In genomic region chr12:64701283-64701682, GRCh38 we compare ENCODE assay signal across 11 cellular contexts. TPM values are rescaled to one million over a fixed set of nuclear protein-coding genes. Genes with fewer than 3 reads are reported as not detected.
DNase-seq lines count a peak whose midpoint lies in the region; ATAC-seq and TF ChIP-seq lines count a peak whose summit lies in the region.
"Had no signal": no experiment of that assay in that cellular context is flagged by ENCODE, and none has a peak within 500 bp of the region (broad histone marks: within the 10 kb centered on the region; RNA-seq: fewer than 3 reads in every experiment).

No MANE protein-coding gene starts in this region.

- DNase-seq in DND-41 = peak; percentile 9
- DNase-seq in activated CD4-positive, alpha-beta memory T cell treated with anti-CD3 and anti-CD28 coated beads, Interleukin-2, amount 10 ng/mL, durations not matched to agents 7 days and 5 days = no peak
- peak; percentile 30 to 79 for DNase-seq in lung microvascular endothelial cell (ENCODE audit: low read depth in 2 of 2)
- no peak for DNase-seq in heart left ventricle
- no peak for DNase-seq in activated gamma-delta T cell treated with Interleukin-2 at 50 U/mL for 16 hours
- no peak for DNase-seq in COLO829 (ENCODE audit: low spot score)
- DNase-seq: COR-L47, NCI-H446 treated with DMSO at 0.1 percent for 48 hours had no signal

- H3K27me3 Mint-ChIP-seq in activated CD4-positive, alpha-beta memory T cell treated with anti-CD3 and anti-CD28 coated beads, Interleukin-2, amount 10 ng/mL, durations not matched to agents 7 days and 5 days = no peaks in the 10 kb centered on the region

- H3K27ac Mint-ChIP-seq in activated CD4-positive, alpha-beta memory T cell treated with anti-CD3 and anti-CD28 coated beads, Interleukin-2, amount 10 ng/mL, durations not matched to agents 7 days and 5 days = peak overlapping the region; percentile 69

- 0 out of 22 replicates have a peak overlapping the region, but pooled peaks of 1 of the 11 experiments have one; percentile 19 for H3K9ac ChIP-seq in BLaER1 treated with 17β-estradiol and CSF1 and Interleukin-3, amounts not matched to agents 10 nM and 100 nM
- no peak overlapping the region for H3K9ac ChIP-seq in DND-41 (ENCODE audit: low read depth, low read length)

- no peak overlapping the region for H3K4me3 ChIP-seq in BLaER1 treated with 17β-estradiol and CSF1 and Interleukin-3, amounts not matched to agents 10 nM and 100 nM
- no peak overlapping the region for H3K4me3 ChIP-seq in DND-41 (ENCODE audit: low read depth in 1 of 2, low read length in 2 of 2)
- H3K4me3 ChIP-seq in heart left ventricle = no peak overlapping the region
- H3K4me3 ChIP-seq: cardiac muscle cell had no signal

- TF ChIP-seq POLR2A in heart left ventricle (IDR thresholded peaks at IDR 0.05) = no peak

- peaks cover 28 to 81% (median 61%) of the 10 kb centered on the region in 11 experiments; a peak in 21 of 22 replicates for H3K36me3 ChIP-seq in BLaER1 treated with 17β-estradiol and CSF1 and Interleukin-3, amounts not matched to agents 10 nM and 100 nM
- H3K36me3 ChIP-seq in DND-41 (ENCODE audit: insufficient read depth, low read length) (no peaks in the 10 kb centered on the region; the same call in 1 of the 2 replicates), heart left ventricle (peaks cover 0 to 25% (median 12%) of the 10 kb centered on the region in 9 donors)
- H3K36me3 ChIP-seq: cardiac muscle cell had no signal

- peaks cover 39% of the 10 kb centered on the region for H3K4me1 Mint-ChIP-seq in activated CD4-positive, alpha-beta memory T cell treated with anti-CD3 and anti-CD28 coated beads, Interleukin-2, amount 10 ng/mL, durations not matched to agents 7 days and 5 days

- CTCF ChIA-PET in activated CD4-positive, alpha-beta memory T cell treated with anti-CD3 and anti-CD28 coated beads, Interleukin-2, amount 10 ng/mL, durations not matched to agents 7 days and 5 days (lab: Charles Lee) = interaction anchor here (0.6 to 1.5 kb wide), 5 partner anchors 11 to 151 kb away, joined by 3 to 16 read pairs (median 4); no protein-coding TSS in a partner anchor

- peak overlapping the region in 7 of 11 experiments; percentile 2 to 50 (median 39); a peak in 9 of 22 replicates for H3K4me2 ChIP-seq in BLaER1 treated with 17β-estradiol and CSF1 and Interleukin-3, amounts not matched to agents 10 nM and 100 nM
- H3K4me2 ChIP-seq in DND-41 (ENCODE audit: insufficient read depth, low read length) = no peak overlapping the region

- peaks cover 0 to 31% (median 10%) of the 10 kb centered on the region in 11 experiments; a peak in 14 of 22 replicates for H4K20me1 ChIP-seq in BLaER1 treated with 17β-estradiol and CSF1 and Interleukin-3, amounts not matched to agents 10 nM and 100 nM
- no peaks in the 10 kb centered on the region for H4K20me1 ChIP-seq in DND-41 (ENCODE audit: insufficient read depth, low read length)

- peak overlapping the region in 4 of 11 experiments; percentile 4 to 60 (median 46); a peak in 5 of 22 replicates for H3K27ac ChIP-seq in BLaER1 treated with 17β-estradiol and CSF1 and Interleukin-3, amounts not matched to agents 10 nM and 100 nM
- H3K27ac ChIP-seq in DND-41 (ENCODE audit: low read length) = no peak overlapping the region
- H3K27ac ChIP-seq in heart left ventricle = peak overlapping the region in 1 of 12 donors; percentile 66
- H3K27ac ChIP-seq: cardiac muscle cell, RWPE1 had no signal

- no peaks in the 10 kb centered on the region for H3K27me3 ChIP-seq in BLaER1 treated with 17β-estradiol and CSF1 and Interleukin-3, amounts not matched to agents 10 nM and 100 nM
- H3K27me3 ChIP-seq in DND-41 (ENCODE audit: insufficient read depth, low read length, poor library complexity) (no peaks in the 10 kb centered on the region), heart left ventricle (no peaks in the 10 kb centered on the region)
- H3K27me3 ChIP-seq: cardiac muscle cell had no signal

- 36 to 54% (median 40%) methylated on average over 5 of the region's 5 CpGs for WGBS in heart left ventricle, 4 donors

- no peaks in the 10 kb centered on the region for H3K79me2 ChIP-seq in DND-41 (ENCODE audit: insufficient read depth, low read length)

- H3K36me3 Mint-ChIP-seq in activated CD4-positive, alpha-beta memory T cell treated with anti-CD3 and anti-CD28 coated beads, Interleukin-2, amount 10 ng/mL, durations not matched to agents 7 days and 5 days (ENCODE audit: low read depth) = peaks cover 37% of the 10 kb centered on the region

- no peak overlapping the region for H3K4me3 Mint-ChIP-seq in activated CD4-positive, alpha-beta memory T cell treated with anti-CD3 and anti-CD28 coated beads, Interleukin-2, amount 10 ng/mL, durations not matched to agents 7 days and 5 days

- H3K9me3 ChIP-seq in BLaER1 treated with 17β-estradiol and CSF1 and Interleukin-3, amounts not matched to agents 10 nM and 100 nM (replicated peaks in 1 of 11) = no peaks in the 10 kb centered on the region
- no peaks in the 10 kb centered on the region for H3K9me3 ChIP-seq in DND-41 (ENCODE audit: insufficient read depth, low read length, severe bottlenecking)
- no peaks in the 10 kb centered on the region for H3K9me3 ChIP-seq in heart left ventricle

- H2AFZ ChIP-seq in DND-41 (ENCODE audit: low read depth, low read length) = no peak overlapping the region

- POLR2A ChIA-PET in activated CD4-positive, alpha-beta memory T cell treated with anti-CD3 and anti-CD28 coated beads, Interleukin-2, amount 10 ng/mL, durations not matched to agents 7 days and 5 days (lab: Charles Lee) = interaction anchor here (0.6 to 2.0 kb wide), 4 partner anchors 15 to 92 kb away, joined by 3 to 7 read pairs (median 4); no protein-coding TSS in a partner anchor

- peaks cover 12 to 36% (median 26%) of the 10 kb centered on the region in 10 experiments for H3K4me1 ChIP-seq in BLaER1 treated with 17β-estradiol and CSF1 and Interleukin-3, amounts not matched to agents 10 nM and 100 nM
- H3K4me1 ChIP-seq in DND-41 (ENCODE audit: insufficient read depth, low read length) (peaks cover 14% of the 10 kb centered on the region; the same call in 1 of the 2 replicates), heart left ventricle (peaks cover 0 to 30% (median 11%) of the 10 kb centered on the region in 12 donors)

- no peaks in the 10 kb centered on the region for H3K9me3 Mint-ChIP-seq in activated CD4-positive, alpha-beta memory T cell treated with anti-CD3 and anti-CD28 coated beads, Interleukin-2, amount 10 ng/mL, durations not matched to agents 7 days and 5 days

- intact Hi-C loops in heart left ventricle (cut with DNase I) = no loop called here

- TF ChIP-seq CTCF in DND-41 (IDR thresholded peaks at IDR 0.05; ENCODE audit: borderline replicate concordance, extremely low read depth, low read length, poor library complexity, severe bottlenecking) (no peak), heart left ventricle (IDR thresholded peaks at IDR 0.05) (no peak)

- ATAC-seq in DND-41 (ENCODE audit: insufficient read depth, low read depth) = no peak
- ATAC-seq in heart left ventricle = no peak

RNA-seq across cellular contexts. Expression of gene GNS, which starts 57.9 kb away (rescaled TPM):
- 10 to 100 TPM; 39.0 to 40.1 TPM for total RNA-seq in activated CD4-positive, alpha-beta memory T cell treated with anti-CD3 and anti-CD28 coated beads, Interleukin-2, amount 10 ng/mL, durations not matched to agents 7 days and 5 days
- total RNA-seq in lung microvascular endothelial cell (175 and 226 TPM in 2 replicates), heart left ventricle (100 to 1,000 TPM in 8 of 9 donors, 10 to 100 TPM in 1; 82.7 to 246 (median 116) TPM)
- polyA plus RNA-seq in heart left ventricle = 10 to 100 TPM; 22.0 to 82.9 TPM

Comparison
In these comparisons a context has a peak if more than half of its experiments do, and no peak if none do; other contexts are left out.
1. DNase-seq: peak in DND-41 (single experiment) and lung microvascular endothelial cell (2 of 2); none in activated CD4-positive, alpha-beta memory T cell treated with anti-CD3 and anti-CD28 coated beads, Interleukin-2, amount 10 ng/mL, durations not matched to agents 7 days and 5 days (single experiment), heart left ventricle (0 of 5), activated gamma-delta T cell treated with Interleukin-2 at 50 U/mL for 16 hours (single experiment) and COLO829 (single experiment).